26 cellular contexts compared by ENCODE assay signal in the genomic region with DNA sequence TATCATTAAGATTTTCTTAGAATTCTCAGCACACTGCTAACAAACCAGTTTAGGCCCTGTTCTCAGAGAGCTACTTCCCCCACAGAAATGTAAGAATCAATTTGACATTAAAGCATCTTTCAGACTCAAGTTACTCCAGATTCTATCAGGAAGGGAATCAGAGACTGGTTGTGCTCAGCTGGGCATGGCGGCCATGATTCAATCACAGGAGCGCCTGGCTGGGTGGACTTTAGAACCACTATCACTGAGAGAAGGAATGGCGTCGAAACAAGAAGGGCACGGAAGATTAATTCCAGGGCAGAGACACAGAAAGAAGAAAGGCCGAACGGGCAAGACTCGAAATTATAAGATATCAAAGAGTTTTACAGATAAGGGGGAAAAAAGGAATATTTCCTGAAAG. TPM values are rescaled to one million over a fixed set of nuclear protein-coding genes. Genes with fewer than 3 reads are reported as not detected.
A peak's percentile ranks its signal among the peaks of the same experiment; 100 is the strongest.
DNase-seq lines count a peak whose midpoint lies in the region; ATAC-seq lines count a peak whose summit lies in the region.
"Had no signal": no experiment of that assay in that cellular context is flagged by ENCODE, and none has a peak within 500 bp of the region (broad histone marks: within the 10 kb centered on the region; RNA-seq: fewer than 3 reads in every experiment).

No MANE protein-coding gene starts in this region.

- no peak overlapping the region for H3K27ac Mint-ChIP-seq in CD4-positive, CD25-positive, alpha-beta regulatory T cell
- H3K27ac Mint-ChIP-seq: activated CD8-positive, alpha-beta T cell treated with anti-CD3 and anti-CD28 coated beads, Interleukin-2, amount 10 ng/mL, durations not matched to agents 7 days and 5 days; activated naive CD8-positive, alpha-beta T cell; CD4-positive, alpha-beta memory T cell had no signal

- H3K4me3 Mint-ChIP-seq in CD4-positive, CD25-positive, alpha-beta regulatory T cell: no peak overlapping the region
- H3K4me3 Mint-ChIP-seq: activated CD8-positive, alpha-beta T cell treated with anti-CD3 and anti-CD28 coated beads, Interleukin-2, amount 10 ng/mL, durations not matched to agents 7 days and 5 days; activated naive CD8-positive, alpha-beta T cell; naive thymus-derived CD8-positive, alpha-beta T cell had no signal

- peaks cover 57% of the 10 kb centered on the region for H3K4me1 ChIP-seq in CD4-positive, CD25-positive, alpha-beta regulatory T cell (ENCODE audit: control insufficient read depth, insufficient read depth, low read length, poor library complexity, severe bottlenecking)
- H3K4me1 ChIP-seq: A549 had no signal

- no peak overlapping the region for H3K27ac ChIP-seq in CD4-positive, CD25-positive, alpha-beta regulatory T cell (ENCODE audit: insufficient read depth, low read length, poor library complexity, severe bottlenecking)
- H3K27ac ChIP-seq: A549, KMS-11, upper lobe of right lung had no signal

- DNase-seq in CD4-positive, CD25-positive, alpha-beta regulatory T cell: no peak
- DNase-seq in SK-N-DZ (ENCODE audit: low spot score): peak; percentile 73
- peak; percentile 55 for DNase-seq in kidney glomerular epithelial cell (lab: John Stamatoyannopoulos, UW)
- DNase-seq in putamen (ENCODE audit: low spot score): peak; percentile 23
- no peak for DNase-seq in COR-L47 (lab: John Stamatoyannopoulos, UW)
- no peak for DNase-seq in NCI-H1417 (lab: John Stamatoyannopoulos, UW)
- no peak for DNase-seq in SIG-M5 treated with dmso at 0.1 percent for 504 hours (lab: John Stamatoyannopoulos, UW; ENCODE audit: unreplicated experiment)
- DNase-seq: activated CD8-positive, alpha-beta T cell treated with anti-CD3 and anti-CD28 coated beads, Interleukin-2, amount 10 ng/mL, durations not matched to agents 7 days and 5 days; activated effector memory CD4-positive, alpha-beta T cell treated with Interleukin-2 at 50 U/mL for 16 hours; AML-193; CD4-positive, alpha-beta memory T cell; effector CD4-positive, alpha-beta T cell; midbrain; MM.1S; naive thymus-derived CD8-positive, alpha-beta T cell; NCI-H2081; NCI-H2227 treated with DMSO at 0.1 percent for 48 hours; occipital lobe; SHP77 treated with DMSO at 0.1 percent for 48 hours; stimulated activated naive CD4-positive, alpha-beta T cell treated with Interleukin-2 at 50 U/mL for 16 hours; T-helper 9 cell; upper lobe of right lung had no signal

- H3K27me3 ChIP-seq in CD4-positive, CD25-positive, alpha-beta regulatory T cell (ENCODE audit: control insufficient read depth, insufficient read depth, low read length): no peaks in the 10 kb centered on the region
- H3K27me3 ChIP-seq: upper lobe of right lung had no signal

- H3K36me3 ChIP-seq in CD4-positive, CD25-positive, alpha-beta regulatory T cell (ENCODE audit: control insufficient read depth, insufficient read depth, low read length): peaks cover 2% of the 10 kb centered on the region
- H3K36me3 ChIP-seq: upper lobe of right lung had no signal

- H3K36me3 Mint-ChIP-seq in CD4-positive, CD25-positive, alpha-beta regulatory T cell: peaks cover 14% of the 10 kb centered on the region
- H3K36me3 Mint-ChIP-seq: activated naive CD8-positive, alpha-beta T cell had no signal

- peak overlapping the region; percentile 16 for H3K4me3 ChIP-seq in CD4-positive, CD25-positive, alpha-beta regulatory T cell (ENCODE audit: low read depth, low read length)
- H3K4me3 ChIP-seq: A549, upper lobe of right lung had no signal

- ATAC-seq in CD4-positive, CD25-positive, alpha-beta regulatory T cell (ENCODE audit: low read depth in 2 of 2): no peak
- ATAC-seq in GM21619 (IDR thresholded peaks at IDR 0.05; ENCODE audit: unreplicated experiment): no peak
- ATAC-seq: A549; activated CD8-positive, alpha-beta T cell treated with anti-CD3 and anti-CD28 coated beads, Interleukin-2, amount 10 ng/mL, durations not matched to agents 7 days and 5 days; naive thymus-derived CD8-positive, alpha-beta T cell; upper lobe of right lung had no signal

- H3K9me3 Mint-ChIP-seq in CD4-positive, CD25-positive, alpha-beta regulatory T cell: peaks cover 0 to 2% (median 0%) of the 10 kb centered on the region in 7 donors
- H3K9me3 Mint-ChIP-seq: CD4-positive, alpha-beta memory T cell; naive thymus-derived CD8-positive, alpha-beta T cell had no signal

- no peaks in the 10 kb centered on the region for H3K9me3 ChIP-seq in CD4-positive, CD25-positive, alpha-beta regulatory T cell (ENCODE audit: control insufficient read depth in 2 of 2, low read length in 2 of 2)
- H3K9me3 ChIP-seq: A549, upper lobe of right lung had no signal

- peaks cover 2 to 27% (median 13%) of the 10 kb centered on the region in 4 donors for H3K4me1 Mint-ChIP-seq in CD4-positive, CD25-positive, alpha-beta regulatory T cell

- no peaks in the 10 kb centered on the region for H3K27me3 Mint-ChIP-seq in CD4-positive, CD25-positive, alpha-beta regulatory T cell
- H3K27me3 Mint-ChIP-seq: activated naive CD8-positive, alpha-beta T cell; CD4-positive, alpha-beta memory T cell; naive thymus-derived CD8-positive, alpha-beta T cell had no signal

RNA-seq across cellular contexts. Expression of a gene that starts 6.2 kb away (rescaled TPM):
- 162 TPM for total RNA-seq in CD4-positive, CD25-positive, alpha-beta regulatory T cell
- 10 to 100 TPM; 14.7 to 26.7 (median 22.0) TPM for polyA plus RNA-seq in CD4-positive, CD25-positive, alpha-beta regulatory T cell
- 6.5 and 6.7 TPM in 2 replicates for polyA plus RNA-seq in SK-N-DZ (2014; cell fraction: cytosol; rRNA removed)
- polyA plus RNA-seq in SK-N-DZ (2014; cell fraction: nucleus; rRNA removed): 5.9 and 6.8 TPM in 2 replicates

Comparison
In these comparisons a context has a peak if more than half of its experiments do, and no peak if none do; other contexts are left out.
1. DNase-seq: peak in SK-N-DZ (single experiment), kidney glomerular epithelial cell (single experiment) and putamen (single experiment); none in CD4-positive, CD25-positive, alpha-beta regulatory T cell (0 of 3), COR-L47 (single experiment), NCI-H1417 (0 of 3) and SIG-M5 treated with dmso at 0.1 percent for 504 hours (single experiment).